Comparison of ENCODE assay signal across 8 cellular contexts in genomic region chr10:72297281-72297967, GRCh38. TPM values are rescaled to one million over a fixed set of nuclear protein-coding genes. Genes with fewer than 3 reads are reported as not detected.
DNase-seq lines count a peak whose midpoint lies in the region; ATAC-seq and TF ChIP-seq lines count a peak whose summit lies in the region.

No MANE protein-coding gene starts in this region.

- TF ChIP-seq CTCF in chondrocyte (IDR thresholded peaks at IDR 0.05) (no peak), liver (IDR thresholded peaks at IDR 0.05; ENCODE audit: low read depth, low read length, missing input control) (no peak)

- POLR2A ChIA-PET in CD8-positive, alpha-beta memory T cell (lab: Charles Lee): interaction anchor here (0.5 to 2.3 kb wide), 16 partner anchors 18 to 1462 kb away, joined by 3 to 30 read pairs (median 4); partner anchors contain the start of genes ANAPC16, ASCC1 and DDIT4

- peak; percentile 58 for ATAC-seq in GM21529 (IDR thresholded peaks at IDR 0.05; ENCODE audit: unreplicated experiment)

- H3K36me3 ChIP-seq in CD8-positive, alpha-beta memory T cell (ENCODE audit: insufficient read depth, low read length): no peaks in the 10 kb centered on the region
- H3K36me3 ChIP-seq in liver (ENCODE audit: control insufficient read depth in 4 of 4, insufficient read depth in 3 of 4, low read depth in 1 of 4, low read length in 3 of 4): no peaks in the 10 kb centered on the region

- H3K9me3 ChIP-seq in CD8-positive, alpha-beta memory T cell (ENCODE audit: low read length): no peaks in the 10 kb centered on the region
- no peaks in the 10 kb centered on the region for H3K9me3 ChIP-seq in liver (ENCODE audit: control insufficient read depth in 4 of 4, low read length in 3 of 4)

- H3K27me3 Mint-ChIP-seq in CD8-positive, alpha-beta memory T cell: peaks cover 0 to 6% of the 10 kb centered on the region in 2 donors
- H3K27me3 Mint-ChIP-seq in chondrocyte (ENCODE audit: low read depth): no peaks in the 10 kb centered on the region

- no peaks in the 10 kb centered on the region for H3K36me3 Mint-ChIP-seq in CD8-positive, alpha-beta memory T cell
- no peaks in the 10 kb centered on the region for H3K36me3 Mint-ChIP-seq in chondrocyte (ENCODE audit: low read depth)

- peak overlapping the region; percentile 97 to 100 (median 99) for H3K27ac Mint-ChIP-seq in CD8-positive, alpha-beta memory T cell
- peak overlapping the region; percentile 94 for H3K27ac Mint-ChIP-seq in chondrocyte (ENCODE audit: unreplicated experiment)

- peaks cover 41 to 67% (median 48%) of the 10 kb centered on the region in 3 donors for H3K4me1 Mint-ChIP-seq in CD8-positive, alpha-beta memory T cell
- peaks cover 19% of the 10 kb centered on the region for H3K4me1 Mint-ChIP-seq in chondrocyte (ENCODE audit: low read depth)

- peak overlapping the region; percentile 76 to 89 (median 85) for H3K4me3 Mint-ChIP-seq in CD8-positive, alpha-beta memory T cell
- H3K4me3 Mint-ChIP-seq in chondrocyte (ENCODE audit: unreplicated experiment): peak overlapping the region; percentile 76

- DNase-seq in CD8-positive, alpha-beta memory T cell: peak; percentile 90 to 99 (median 98)
- DNase-seq in KBM-7: peak; percentile 100
- DNase-seq in activated CD4-positive, CD25-positive, alpha-beta regulatory T cell treated with anti-CD3 and anti-CD28 coated beads, Interleukin-2, amount 50 U/mL, for 16 hours (ENCODE audit: low read depth, low spot score): peak; percentile 91
- no peak for DNase-seq in chondrocyte (ENCODE audit: low spot score)
- DNase-seq in stimulated activated CD4-positive, alpha-beta T cell treated with anti-CD3 and anti-CD28 coated beads, Interleukin-4, amount 100 ng/mL, for 48 hours (ENCODE audit: low read depth in 2 of 2): peak; percentile 86 to 94
- no peak for DNase-seq in NCI-H446 (lab: John Stamatoyannopoulos, UW)

- peak overlapping the region; percentile 60 to 71 for H3K9ac ChIP-seq in liver (ENCODE audit: low read depth in 1 of 2, low read length in 2 of 2)

- peaks cover 0 to 2% (median 0%) of the 10 kb centered on the region in 5 donors for H3K9me3 Mint-ChIP-seq in CD8-positive, alpha-beta memory T cell
- H3K9me3 Mint-ChIP-seq in chondrocyte (ENCODE audit: low read depth): no peaks in the 10 kb centered on the region

- H3K4me3 ChIP-seq in CD8-positive, alpha-beta memory T cell (ENCODE audit: low read length): peak overlapping the region; percentile 57
- H3K4me3 ChIP-seq in liver (ENCODE audit: low read depth in 1 of 3, low read length in 3 of 3): peak overlapping the region; percentile 26 to 60 (median 49)

- 15% methylated on average over 44 of the region's 44 CpGs for WGBS in liver

- H3K4me1 ChIP-seq in CD8-positive, alpha-beta memory T cell (ENCODE audit: insufficient read depth, low read length): peaks cover 62% of the 10 kb centered on the region
- H3K4me1 ChIP-seq in liver (ENCODE audit: control insufficient read depth in 4 of 4, insufficient read depth in 4 of 4, low read length in 3 of 4): peaks cover 0 to 6% (median 2%) of the 10 kb centered on the region in 4 donors

- peak; percentile 38 to 48 for TF ChIP-seq RAD21 in liver (IDR thresholded peaks at IDR 0.05)

- in situ Hi-C loops in KBM-7 (cut with MboI; ENCODE audit: low pct_unique_long_range_greater_than_20kb, low sequenced_read_pairs): no loop called here

- CTCF ChIA-PET in CD8-positive, alpha-beta memory T cell (lab: Charles Lee): interaction anchor here (0.5 to 1.8 kb wide), 15 partner anchors 11 to 249 kb away, joined by 3 to 13 read pairs (median 5); partner anchors contain the start of gene SPOCK2

- H3K27me3 ChIP-seq in CD8-positive, alpha-beta memory T cell (ENCODE audit: insufficient read depth, low read length, poor library complexity, severe bottlenecking): no peaks in the 10 kb centered on the region
- H3K27me3 ChIP-seq in liver (ENCODE audit: control insufficient read depth in 4 of 4, insufficient read depth in 4 of 4, low read length in 3 of 4): no peaks in the 10 kb centered on the region

- peak overlapping the region; percentile 98 for H3K27ac ChIP-seq in CD8-positive, alpha-beta memory T cell (ENCODE audit: low read depth, low read length)
- peak overlapping the region; percentile 89 to 95 for H3K27ac ChIP-seq in liver (ENCODE audit: low read depth in 1 of 2, low read length in 2 of 2)

TF ChIP-seq in liver, 16 proteins besides CTCF, POLR2A, EP300 and RAD21:
- TF ChIP-seq SP1 (IDR thresholded peaks at IDR 0.05) (peak; percentile 56), REST (IDR thresholded peaks at IDR 0.05) (no peak), MAX (IDR thresholded peaks at IDR 0.05) (peak; percentile 18), HNF4G (IDR thresholded peaks at IDR 0.05) (no peak), GABPA (IDR thresholded peaks at IDR 0.05 in 1 of 2, conservative IDR thresholded peaks at IDR 0.05 in 1 of 2) (peak in 1 of 2 donors; percentile 22), NR2F2 (IDR thresholded peaks at IDR 0.05) (peak; percentile 48), EGR1 (IDR thresholded peaks at IDR 0.05; ENCODE audit: low read depth in 2 of 2) (no peak), FOXA2 (IDR thresholded peaks at IDR 0.05) (no peak)

RNA-seq across cellular contexts. Expression of gene DDIT4, which starts 23.7 kb away (rescaled TPM):
- total RNA-seq in CD8-positive, alpha-beta memory T cell: 100 to 1,000 TPM; 144 to 156 TPM
- 183 TPM for polyA plus RNA-seq in CD8-positive, alpha-beta memory T cell
- total RNA-seq in chondrocyte: 68.5 to 241 TPM (median 227 TPM) in 3 replicates
- total RNA-seq in liver: 10 to 100 TPM; 18.4 to 39.9 TPM
- polyA plus RNA-seq in liver: 10 to 100 TPM; 47.4 to 69.0 TPM

RNA-seq across cellular contexts. Expression of gene DNAJB12, which starts 57.3 kb away (rescaled TPM):
- total RNA-seq in CD8-positive, alpha-beta memory T cell: 10 to 100 TPM; 29.4 to 30.4 TPM
- polyA plus RNA-seq in CD8-positive, alpha-beta memory T cell: 28.0 TPM
- total RNA-seq in chondrocyte: 27.3 to 29.8 TPM (median 28.7 TPM) in 3 replicates
- 10 to 100 TPM; 17.5 to 22.0 TPM for total RNA-seq in liver
- polyA plus RNA-seq in liver: 10 to 100 TPM; 15.9 to 20.3 TPM

Comparison
In these comparisons a context has a peak if more than half of its experiments do, and no peak if none do; other contexts are left out.
1. DNase-seq: peak in CD8-positive, alpha-beta memory T cell (5 of 5), KBM-7 (single experiment), activated CD4-positive, CD25-positive, alpha-beta regulatory T cell treated with anti-CD3 and anti-CD28 coated beads, Interleukin-2, amount 50 U/mL, for 16 hours (single experiment) and stimulated activated CD4-positive, alpha-beta T cell treated with anti-CD3 and anti-CD28 coated beads, Interleukin-4, amount 100 ng/mL, for 48 hours (2 of 2); none in chondrocyte (single experiment) and NCI-H446 (0 of 2).